ENCODE assay signal across 1 cellular context in genomic region chr4:56400560-56400959, GRCh38.
TF ChIP-seq lines count a peak whose summit lies in the region.

No MANE protein-coding gene starts in this region.

TF ChIP-seq in H1, 55 proteins besides CTCF, POLR2A, EP300 and RAD21:
- TF ChIP-seq CHD2 (IDR thresholded peaks at IDR 0.05; ENCODE audit: low read length), result no peak
- TF ChIP-seq TCF12 (IDR thresholded peaks at IDR 0.05; ENCODE audit: low read depth, low read length), result peak; percentile 85; the same call in 1 of the 2 replicates
- TF ChIP-seq EZH2 (IDR thresholded peaks at IDR 0.05; ENCODE audit: low read depth, low read length, severe bottlenecking), result no peak
- no peak for TF ChIP-seq CTBP2 (IDR thresholded peaks at IDR 0.05; ENCODE audit: borderline replicate concordance, insufficient read depth, insufficient read length, low read length)
- peak; percentile 11 for TF ChIP-seq NANOG (IDR thresholded peaks at IDR 0.05; ENCODE audit: insufficient read depth, low read depth, low read length, poor library complexity, severe bottlenecking)
- TF ChIP-seq HDAC2 (IDR thresholded peaks at IDR 0.05; ENCODE audit: borderline replicate concordance in 1 of 2, low read depth in 2 of 2, low read length in 2 of 2), result no peak
- no peak for TF ChIP-seq CBX5 (IDR thresholded peaks at IDR 0.05; ENCODE audit: low read depth, low read length)
- TF ChIP-seq RXRA (IDR thresholded peaks at IDR 0.05; ENCODE audit: insufficient read depth, low read depth, low read length), result no peak
- TF ChIP-seq SIRT6 (IDR thresholded peaks at IDR 0.05; ENCODE audit: low read length), result no peak
- TF ChIP-seq SP1 (IDR thresholded peaks at IDR 0.05; ENCODE audit: low read depth, low read length), result peak; percentile 54; the same call in 1 of the 2 replicates
- no peak for TF ChIP-seq SP2 (IDR thresholded peaks at IDR 0.05; ENCODE audit: low read length)
- TF ChIP-seq CHD7 (IDR thresholded peaks at IDR 0.05; ENCODE audit: insufficient replicate concordance, low read length), result peak; percentile 59
